12 cellular contexts compared by ENCODE assay signal in the genomic region with DNA sequence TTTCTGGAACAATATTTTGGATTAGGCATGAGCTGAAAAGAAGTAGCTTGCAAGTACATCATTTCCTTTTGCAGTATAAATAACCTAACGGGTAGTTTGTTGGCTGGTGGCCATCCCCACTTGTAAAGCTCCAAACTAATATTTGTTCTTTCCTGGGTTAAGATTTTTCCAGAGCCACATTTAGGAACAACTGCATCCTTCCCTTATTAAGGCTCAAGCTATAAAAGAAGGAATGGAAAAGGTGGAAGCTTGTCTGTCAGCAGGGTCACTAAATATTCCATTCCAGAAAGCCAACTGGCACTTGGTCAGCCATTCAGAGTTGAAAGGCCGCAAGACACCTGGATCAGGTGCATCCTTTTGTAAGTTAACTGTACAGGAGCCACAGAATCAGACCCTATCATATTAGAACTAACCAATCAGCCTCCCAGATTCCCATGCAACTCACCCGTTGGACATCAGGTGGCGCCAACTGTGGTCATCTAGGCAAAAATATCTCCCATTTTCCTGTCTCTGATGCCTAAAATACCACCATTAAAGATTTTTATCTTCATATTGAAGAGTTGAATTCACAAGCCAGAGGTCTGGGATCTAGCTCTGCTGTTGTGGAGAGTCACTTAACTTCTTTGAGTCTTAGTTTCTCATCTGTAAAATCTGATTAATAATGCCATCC.
A peak's percentile ranks its signal among the peaks of the same experiment; 100 is the strongest.
DNase-seq lines count a peak whose midpoint lies in the region; ATAC-seq and TF ChIP-seq lines count a peak whose summit lies in the region.
"Had no signal": no experiment of that assay in that cellular context is flagged by ENCODE, and none has a peak within 500 bp of the region (broad histone marks: within the 10 kb centered on the region; RNA-seq: fewer than 3 reads in every experiment).

No MANE protein-coding gene starts in this region.

- POLR2A ChIA-PET in activated CD4-positive, alpha-beta T cell treated with anti-CD3 and anti-CD28 coated beads for 36 hours (lab: Charles Lee), result no interaction called here

- H3K4me1 Mint-ChIP-seq in activated CD4-positive, alpha-beta T cell treated with anti-CD3 and anti-CD28 coated beads for 36 hours, result no peaks in the 10 kb centered on the region

- TF ChIP-seq CTCF in transverse colon (IDR thresholded peaks at IDR 0.05) (peak in 4 of 5 experiments; percentile 13 to 38 (median 31)), omental fat pad (IDR thresholded peaks at IDR 0.05) (no peak)

- H3K36me3 ChIP-seq in transverse colon, result no peaks in the 10 kb centered on the region

- H3K27ac ChIP-seq in right cardiac atrium (ENCODE audit: low read length) (no peak overlapping the region), transverse colon (peak overlapping the region in 1 of 4 donors; percentile 10)
- H3K27ac ChIP-seq: BLaER1 treated with 17β-estradiol and CSF1 and Interleukin-3, amounts not matched to agents 10 nM and 100 nM had no signal

- in situ Hi-C loops in transverse colon (cut with MboI; ENCODE audit: low pct_ligation_motif_present in 1 of 4, low pct_unique_long_range_greater_than_20kb in 1 of 4, low sequenced_read_pairs in 3 of 4), result no loop called here

- peaks cover 22% of the 10 kb centered on the region for H3K9me3 Mint-ChIP-seq in activated CD4-positive, alpha-beta T cell treated with anti-CD3 and anti-CD28 coated beads for 36 hours (ENCODE audit: low read depth)

- TF ChIP-seq EP300 in transverse colon (IDR thresholded peaks at IDR 0.05; ENCODE audit: low read depth), result no peak

- no peak for ATAC-seq in activated CD4-positive, alpha-beta T cell treated with anti-CD3 and anti-CD28 coated beads for 36 hours
- ATAC-seq in right cardiac atrium (no peak), omental fat pad (ENCODE audit: low FRiP score) (no peak)

- intact Hi-C loops in activated CD4-positive, alpha-beta T cell treated with anti-CD3 and anti-CD28 coated beads for 36 hours (cut with DNase I, micrococcal nuclease), result loop anchor here in 1 of 2 experiments (10.0 kb wide), 1 partner anchor 122 kb away; no protein-coding TSS in a partner anchor
- intact Hi-C loops in right cardiac atrium (cut with DNase I) (no loop called here), transverse colon (cut with DNase I; ENCODE audit: low total_unique reads) (no loop called here)

- peaks cover 5% of the 10 kb centered on the region for H3K9me3 ChIP-seq in right cardiac atrium (ENCODE audit: control insufficient read depth, low read length)
- peaks cover 8 to 14% of the 10 kb centered on the region in 2 donors for H3K9me3 ChIP-seq in transverse colon

- 50% methylated on average over 4 of the region's 4 CpGs for WGBS in right cardiac atrium
- WGBS in transverse colon (ENCODE audit: low coverage in 1 of 2), 2 donors, result 54 to 57% methylated on average over 3 to 4 of the region's 4 CpGs

- no peak overlapping the region for H3K27ac Mint-ChIP-seq in activated CD4-positive, alpha-beta T cell treated with anti-CD3 and anti-CD28 coated beads for 36 hours
- H3K27ac Mint-ChIP-seq: naive B cell had no signal

- peak; percentile 7 for DNase-seq in activated CD4-positive, alpha-beta T cell treated with anti-CD3 and anti-CD28 coated beads for 36 hours
- DNase-seq in activated CD4-positive, alpha-beta T cell treated with anti-CD3 and anti-CD28 coated beads for 1 hour, result no peak
- peak; percentile 24 for DNase-seq in amniotic epithelial cell (ENCODE audit: low read depth)
- DNase-seq in right cardiac atrium, result peak in 2 of 3 donors; percentile 18 to 61
- DNase-seq in transverse colon, result no peak
- DNase-seq in omental fat pad (ENCODE audit: low spot score), result no peak
- DNase-seq in NCI-H187 (lab: John Stamatoyannopoulos, UW), result no peak
- DNase-seq in stimulated activated CD4-positive, alpha-beta T cell treated with anti-CD3 and anti-CD28 coated beads, Interleukin-4, amount 100 ng/mL, for 1 hour, result no peak
- DNase-seq: activated CD4-positive, alpha-beta T cell treated with anti-CD3 and anti-CD28 coated beads, Interleukin-2, amount 50 U/mL, for 4 hours; naive B cell; NCI-H524 had no signal

- H3K4me3 ChIP-seq in right cardiac atrium (ENCODE audit: low read length) (no peak overlapping the region), transverse colon (no peak overlapping the region)
- H3K4me3 ChIP-seq: BLaER1 treated with 17β-estradiol and CSF1 and Interleukin-3, amounts not matched to agents 10 nM and 100 nM had no signal

- peaks cover 12% of the 10 kb centered on the region for H3K27me3 Mint-ChIP-seq in activated CD4-positive, alpha-beta T cell treated with anti-CD3 and anti-CD28 coated beads for 36 hours

- H3K4me1 ChIP-seq in right cardiac atrium (ENCODE audit: control insufficient read depth, insufficient read depth, low read length) (no peaks in the 10 kb centered on the region), transverse colon (no peaks in the 10 kb centered on the region)

- CTCF ChIA-PET in activated CD4-positive, alpha-beta T cell treated with anti-CD3 and anti-CD28 coated beads for 36 hours (lab: Charles Lee), result interaction anchor here (0.5 to 1.3 kb wide), 5 partner anchors 9 to 367 kb away, joined by 3 to 4 read pairs (median 3); no protein-coding TSS in a partner anchor

- no peak for TF ChIP-seq POLR2A in transverse colon (IDR thresholded peaks at IDR 0.05)

- H3K36me3 Mint-ChIP-seq in activated CD4-positive, alpha-beta T cell treated with anti-CD3 and anti-CD28 coated beads for 36 hours (ENCODE audit: low read depth), result no peaks in the 10 kb centered on the region

- H3K27me3 ChIP-seq in right cardiac atrium (ENCODE audit: control insufficient read depth, insufficient read depth), result no peaks in the 10 kb centered on the region
- no peaks in the 10 kb centered on the region for H3K27me3 ChIP-seq in transverse colon
- H3K27me3 ChIP-seq: BLaER1 treated with 17β-estradiol and CSF1 and Interleukin-3, amounts not matched to agents 10 nM and 100 nM had no signal

- no peak overlapping the region for H3K4me3 Mint-ChIP-seq in activated CD4-positive, alpha-beta T cell treated with anti-CD3 and anti-CD28 coated beads for 36 hours
- H3K4me3 Mint-ChIP-seq: naive B cell had no signal

Comparison
In these comparisons a context has a peak if more than half of its experiments do, and no peak if none do; other contexts are left out.
1. DNase-seq: peak in activated CD4-positive, alpha-beta T cell treated with anti-CD3 and anti-CD28 coated beads for 36 hours (single experiment), amniotic epithelial cell (single experiment) and right cardiac atrium (2 of 3); none in activated CD4-positive, alpha-beta T cell treated with anti-CD3 and anti-CD28 coated beads for 1 hour (single experiment), transverse colon (single experiment), omental fat pad (single experiment), NCI-H187 (0 of 2) and stimulated activated CD4-positive, alpha-beta T cell treated with anti-CD3 and anti-CD28 coated beads, Interleukin-4, amount 100 ng/mL, for 1 hour (single experiment).
2. CTCF ChIP-seq: peak in transverse colon (4 of 5); none in omental fat pad (0 of 3).